Comparison of ENCODE assay signal across 2 cellular contexts in the genomic region with DNA sequence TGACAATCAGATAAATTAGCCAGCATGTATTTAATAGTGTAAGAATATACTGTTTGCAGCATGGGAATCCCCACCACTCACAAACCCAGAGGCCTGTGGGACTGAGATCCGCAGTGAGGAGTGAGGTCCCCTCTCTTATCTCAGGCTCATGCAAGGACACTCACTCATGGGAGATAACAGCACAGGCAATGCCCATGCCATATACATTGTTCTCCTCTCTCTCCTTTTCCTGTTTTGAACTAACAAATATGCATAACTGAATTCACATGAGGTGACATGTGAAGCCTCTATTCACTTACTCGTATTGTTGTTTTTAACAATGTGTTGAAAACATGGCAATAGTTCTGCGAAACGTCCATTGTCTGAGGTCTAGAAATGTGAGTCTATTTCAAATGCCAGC.
TF ChIP-seq lines count a peak whose summit lies in the region.

No MANE protein-coding gene starts in this region.

TF ChIP-seq in WTC11, 78 proteins besides CTCF, POLR2A, EP300 and RAD21 (continued from another document):
- TF ChIP-seq, protein P1, sequence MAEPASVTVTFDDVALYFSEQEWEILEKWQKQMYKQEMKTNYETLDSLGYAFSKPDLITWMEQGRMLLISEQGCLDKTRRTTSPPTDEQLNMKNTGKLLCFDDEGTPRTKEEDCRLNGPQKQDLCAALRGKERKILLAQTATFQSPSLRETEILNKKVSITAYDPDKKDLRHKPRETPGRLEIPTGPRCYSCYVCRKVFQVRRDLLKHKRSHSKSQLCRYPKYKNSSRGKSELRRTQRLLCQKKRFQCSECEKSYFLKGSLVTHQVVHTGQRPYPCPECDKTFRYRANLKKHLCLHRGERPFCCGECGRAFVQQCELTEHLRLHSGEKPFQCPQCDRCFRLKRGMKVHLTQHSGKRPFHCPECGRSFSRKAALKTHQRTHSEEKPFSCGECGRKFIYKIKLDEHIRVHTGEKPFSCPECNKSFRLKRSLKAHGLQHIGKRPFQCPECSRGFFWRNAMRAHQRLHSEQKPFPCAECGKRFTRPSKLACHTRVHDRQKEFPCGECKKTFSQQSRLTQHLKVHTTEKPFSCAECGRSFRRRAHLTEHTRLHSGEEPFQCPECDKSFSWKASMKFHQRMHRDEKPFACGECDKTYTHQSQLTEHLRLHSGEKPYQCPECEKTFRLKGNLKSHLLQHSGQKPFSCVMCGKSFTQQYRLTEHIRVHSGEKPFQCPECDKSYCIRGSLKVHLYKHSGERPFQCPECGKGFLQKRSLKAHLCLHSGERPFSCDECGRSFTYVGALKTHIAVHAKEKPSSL (CRISPR knock-in tag; conservative IDR thresholded peaks at IDR 0.05), result no peak
- TF ChIP-seq CREB1 (CRISPR knock-in tag; IDR thresholded peaks at IDR 0.05) (no peak), MXD4 (CRISPR knock-in tag; IDR thresholded peaks at IDR 0.05; ENCODE audit: borderline replicate concordance) (no peak), ZNF671 (CRISPR knock-in tag; IDR thresholded peaks at IDR 0.05) (no peak)
- TF ChIP-seq, protein P2, sequence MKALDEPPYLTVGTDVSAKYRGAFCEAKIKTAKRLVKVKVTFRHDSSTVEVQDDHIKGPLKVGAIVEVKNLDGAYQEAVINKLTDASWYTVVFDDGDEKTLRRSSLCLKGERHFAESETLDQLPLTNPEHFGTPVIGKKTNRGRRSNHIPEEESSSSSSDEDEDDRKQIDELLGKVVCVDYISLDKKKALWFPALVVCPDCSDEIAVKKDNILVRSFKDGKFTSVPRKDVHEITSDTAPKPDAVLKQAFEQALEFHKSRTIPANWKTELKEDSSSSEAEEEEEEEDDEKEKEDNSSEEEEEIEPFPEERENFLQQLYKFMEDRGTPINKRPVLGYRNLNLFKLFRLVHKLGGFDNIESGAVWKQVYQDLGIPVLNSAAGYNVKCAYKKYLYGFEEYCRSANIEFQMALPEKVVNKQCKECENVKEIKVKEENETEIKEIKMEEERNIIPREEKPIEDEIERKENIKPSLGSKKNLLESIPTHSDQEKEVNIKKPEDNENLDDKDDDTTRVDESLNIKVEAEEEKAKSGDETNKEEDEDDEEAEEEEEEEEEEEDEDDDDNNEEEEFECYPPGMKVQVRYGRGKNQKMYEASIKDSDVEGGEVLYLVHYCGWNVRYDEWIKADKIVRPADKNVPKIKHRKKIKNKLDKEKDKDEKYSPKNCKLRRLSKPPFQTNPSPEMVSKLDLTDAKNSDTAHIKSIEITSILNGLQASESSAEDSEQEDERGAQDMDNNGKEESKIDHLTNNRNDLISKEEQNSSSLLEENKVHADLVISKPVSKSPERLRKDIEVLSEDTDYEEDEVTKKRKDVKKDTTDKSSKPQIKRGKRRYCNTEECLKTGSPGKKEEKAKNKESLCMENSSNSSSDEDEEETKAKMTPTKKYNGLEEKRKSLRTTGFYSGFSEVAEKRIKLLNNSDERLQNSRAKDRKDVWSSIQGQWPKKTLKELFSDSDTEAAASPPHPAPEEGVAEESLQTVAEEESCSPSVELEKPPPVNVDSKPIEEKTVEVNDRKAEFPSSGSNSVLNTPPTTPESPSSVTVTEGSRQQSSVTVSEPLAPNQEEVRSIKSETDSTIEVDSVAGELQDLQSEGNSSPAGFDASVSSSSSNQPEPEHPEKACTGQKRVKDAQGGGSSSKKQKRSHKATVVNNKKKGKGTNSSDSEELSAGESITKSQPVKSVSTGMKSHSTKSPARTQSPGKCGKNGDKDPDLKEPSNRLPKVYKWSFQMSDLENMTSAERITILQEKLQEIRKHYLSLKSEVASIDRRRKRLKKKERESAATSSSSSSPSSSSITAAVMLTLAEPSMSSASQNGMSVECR (CRISPR knock-in tag; IDR thresholded peaks at IDR 0.05; ENCODE audit: borderline replicate concordance), result no peak

TF ChIP-seq in SK-N-SH, 30 proteins besides CTCF, POLR2A, EP300 and RAD21 (continued from another document):
- TF ChIP-seq, protein P3, sequence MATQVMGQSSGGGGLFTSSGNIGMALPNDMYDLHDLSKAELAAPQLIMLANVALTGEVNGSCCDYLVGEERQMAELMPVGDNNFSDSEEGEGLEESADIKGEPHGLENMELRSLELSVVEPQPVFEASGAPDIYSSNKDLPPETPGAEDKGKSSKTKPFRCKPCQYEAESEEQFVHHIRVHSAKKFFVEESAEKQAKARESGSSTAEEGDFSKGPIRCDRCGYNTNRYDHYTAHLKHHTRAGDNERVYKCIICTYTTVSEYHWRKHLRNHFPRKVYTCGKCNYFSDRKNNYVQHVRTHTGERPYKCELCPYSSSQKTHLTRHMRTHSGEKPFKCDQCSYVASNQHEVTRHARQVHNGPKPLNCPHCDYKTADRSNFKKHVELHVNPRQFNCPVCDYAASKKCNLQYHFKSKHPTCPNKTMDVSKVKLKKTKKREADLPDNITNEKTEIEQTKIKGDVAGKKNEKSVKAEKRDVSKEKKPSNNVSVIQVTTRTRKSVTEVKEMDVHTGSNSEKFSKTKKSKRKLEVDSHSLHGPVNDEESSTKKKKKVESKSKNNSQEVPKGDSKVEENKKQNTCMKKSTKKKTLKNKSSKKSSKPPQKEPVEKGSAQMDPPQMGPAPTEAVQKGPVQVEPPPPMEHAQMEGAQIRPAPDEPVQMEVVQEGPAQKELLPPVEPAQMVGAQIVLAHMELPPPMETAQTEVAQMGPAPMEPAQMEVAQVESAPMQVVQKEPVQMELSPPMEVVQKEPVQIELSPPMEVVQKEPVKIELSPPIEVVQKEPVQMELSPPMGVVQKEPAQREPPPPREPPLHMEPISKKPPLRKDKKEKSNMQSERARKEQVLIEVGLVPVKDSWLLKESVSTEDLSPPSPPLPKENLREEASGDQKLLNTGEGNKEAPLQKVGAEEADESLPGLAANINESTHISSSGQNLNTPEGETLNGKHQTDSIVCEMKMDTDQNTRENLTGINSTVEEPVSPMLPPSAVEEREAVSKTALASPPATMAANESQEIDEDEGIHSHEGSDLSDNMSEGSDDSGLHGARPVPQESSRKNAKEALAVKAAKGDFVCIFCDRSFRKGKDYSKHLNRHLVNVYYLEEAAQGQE (IDR thresholded peaks at IDR 0.05; ENCODE audit: low read depth, low read length), result no peak
- TF ChIP-seq, protein P4, sequence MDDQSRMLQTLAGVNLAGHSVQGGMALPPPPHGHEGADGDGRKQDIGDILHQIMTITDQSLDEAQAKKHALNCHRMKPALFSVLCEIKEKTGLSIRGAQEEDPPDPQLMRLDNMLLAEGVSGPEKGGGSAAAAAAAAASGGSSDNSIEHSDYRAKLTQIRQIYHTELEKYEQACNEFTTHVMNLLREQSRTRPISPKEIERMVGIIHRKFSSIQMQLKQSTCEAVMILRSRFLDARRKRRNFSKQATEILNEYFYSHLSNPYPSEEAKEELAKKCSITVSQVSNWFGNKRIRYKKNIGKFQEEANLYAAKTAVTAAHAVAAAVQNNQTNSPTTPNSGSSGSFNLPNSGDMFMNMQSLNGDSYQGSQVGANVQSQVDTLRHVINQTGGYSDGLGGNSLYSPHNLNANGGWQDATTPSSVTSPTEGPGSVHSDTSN (IDR thresholded peaks at IDR 0.05), result no peak
- TF ChIP-seq FOXM1 (IDR thresholded peaks at IDR 0.05; ENCODE audit: low read depth) (no peak), TCF12 (IDR thresholded peaks at IDR 0.05) (no peak), SMC3 (IDR thresholded peaks at IDR 0.05; ENCODE audit: low read depth, low read length) (no peak), FOXJ3 (CRISPR knock-in tag; IDR thresholded peaks at IDR 0.05) (no peak), MEF2A (IDR thresholded peaks at IDR 0.05; ENCODE audit: borderline replicate concordance, low read depth) (no peak), EZH2phosphoT487 (IDR thresholded peaks at IDR 0.05; ENCODE audit: borderline replicate concordance, low read depth) (no peak), YY1 (IDR thresholded peaks at IDR 0.05; ENCODE audit: low read depth) (no peak), SIN3A (IDR thresholded peaks at IDR 0.05; ENCODE audit: borderline replicate concordance, low read depth, low read length) (no peak), GATA2 (CRISPR knock-in tag; IDR thresholded peaks at IDR 0.05) (no peak), NRF1 (IDR thresholded peaks at IDR 0.05; ENCODE audit: low read depth, low read length) (no peak)
- TF ChIP-seq, protein P5, sequence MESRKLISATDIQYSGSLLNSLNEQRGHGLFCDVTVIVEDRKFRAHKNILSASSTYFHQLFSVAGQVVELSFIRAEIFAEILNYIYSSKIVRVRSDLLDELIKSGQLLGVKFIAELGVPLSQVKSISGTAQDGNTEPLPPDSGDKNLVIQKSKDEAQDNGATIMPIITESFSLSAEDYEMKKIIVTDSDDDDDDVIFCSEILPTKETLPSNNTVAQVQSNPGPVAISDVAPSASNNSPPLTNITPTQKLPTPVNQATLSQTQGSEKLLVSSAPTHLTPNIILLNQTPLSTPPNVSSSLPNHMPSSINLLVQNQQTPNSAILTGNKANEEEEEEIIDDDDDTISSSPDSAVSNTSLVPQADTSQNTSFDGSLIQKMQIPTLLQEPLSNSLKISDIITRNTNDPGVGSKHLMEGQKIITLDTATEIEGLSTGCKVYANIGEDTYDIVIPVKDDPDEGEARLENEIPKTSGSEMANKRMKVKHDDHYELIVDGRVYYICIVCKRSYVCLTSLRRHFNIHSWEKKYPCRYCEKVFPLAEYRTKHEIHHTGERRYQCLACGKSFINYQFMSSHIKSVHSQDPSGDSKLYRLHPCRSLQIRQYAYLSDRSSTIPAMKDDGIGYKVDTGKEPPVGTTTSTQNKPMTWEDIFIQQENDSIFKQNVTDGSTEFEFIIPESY (IDR thresholded peaks at IDR 0.05; ENCODE audit: borderline replicate concordance, low read depth), result no peak
- TF ChIP-seq, protein P6, sequence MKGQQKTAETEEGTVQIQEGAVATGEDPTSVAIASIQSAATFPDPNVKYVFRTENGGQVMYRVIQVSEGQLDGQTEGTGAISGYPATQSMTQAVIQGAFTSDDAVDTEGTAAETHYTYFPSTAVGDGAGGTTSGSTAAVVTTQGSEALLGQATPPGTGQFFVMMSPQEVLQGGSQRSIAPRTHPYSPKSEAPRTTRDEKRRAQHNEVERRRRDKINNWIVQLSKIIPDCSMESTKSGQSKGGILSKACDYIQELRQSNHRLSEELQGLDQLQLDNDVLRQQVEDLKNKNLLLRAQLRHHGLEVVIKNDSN (IDR thresholded peaks at IDR 0.05; ENCODE audit: borderline replicate concordance, low read depth), result no peak
